ENCODE assay signal across 15 cellular contexts in genomic region chr13:48954086-48954485, GRCh38. TPM values are rescaled to one million over a fixed set of nuclear protein-coding genes. Genes with fewer than 3 reads are reported as not detected.
DNase-seq lines count a peak whose midpoint lies in the region; TF ChIP-seq lines count a peak whose summit lies in the region.
"Had no signal": no experiment of that assay in that cellular context is flagged by ENCODE, and none has a peak within 500 bp of the region (broad histone marks: within the 10 kb centered on the region; RNA-seq: fewer than 3 reads in every experiment).

No MANE protein-coding gene starts in this region.

- H3K36me3 Mint-ChIP-seq in neural progenitor cell = no peaks in the 10 kb centered on the region
- H3K36me3 Mint-ChIP-seq: naive B cell had no signal

- in situ Hi-C loops in GM23248 (cut with MboI) = no loop called here

- H3K27me3 ChIP-seq in GM23248 (replicated peaks; ENCODE audit: insufficient read depth) (no peaks in the 10 kb centered on the region), SJSA1 (replicated peaks) (no peaks in the 10 kb centered on the region), neural progenitor cell (no peaks in the 10 kb centered on the region)
- H3K27me3 ChIP-seq: dorsolateral prefrontal cortex had no signal

- H3K9ac ChIP-seq in GM23248 = no peak overlapping the region
- H3K9ac ChIP-seq in neural progenitor cell = no peak overlapping the region

- 50 to 52% methylated on average over 6 of the region's 6 CpGs for WGBS in GM23248 (ENCODE audit: low coverage in 1 of 2, low lambda C conversion rate in 2 of 2, missing lambda C conversion rate in 2 of 2), 2 experiments

- H3F3A ChIP-seq in GM23248 (ENCODE audit: insufficient read depth) (peaks cover 13% of the 10 kb centered on the region), neural progenitor cell (ENCODE audit: low read depth) (no peaks in the 10 kb centered on the region)

- H3K9me3 Mint-ChIP-seq in neural progenitor cell = no peaks in the 10 kb centered on the region
- H3K9me3 Mint-ChIP-seq: activated naive CD8-positive, alpha-beta T cell treated with anti-CD3 and anti-CD28 coated beads, Interleukin-2, amount 50 U/mL, for 24 hours; GM23338; naive B cell; stimulated activated naive CD8-positive, alpha-beta T cell treated with anti-CD3 and anti-CD28 coated beads, Interleukin-15, amount 100 ng/mL, for 72 hours had no signal

- H3K4me1 ChIP-seq in GM23248 (ENCODE audit: insufficient read depth) (peaks cover 18% of the 10 kb centered on the region; the same call in 1 of the 2 replicates), SJSA1 (replicated peaks) (peaks cover 8% of the 10 kb centered on the region), neural progenitor cell (no peaks in the 10 kb centered on the region)

- H3K9me3 ChIP-seq in GM23248 (ENCODE audit: low read depth) (no peaks in the 10 kb centered on the region), SJSA1 (replicated peaks) (no peaks in the 10 kb centered on the region), neural progenitor cell (ENCODE audit: low read depth) (no peaks in the 10 kb centered on the region)

- no peak overlapping the region for H3K4me2 ChIP-seq in GM23248 (ENCODE audit: unreplicated experiment)
- H3K4me2 ChIP-seq in neural progenitor cell = no peak overlapping the region
- H3K4me2 ChIP-seq: GM23338 had no signal

- TF ChIP-seq CTCF in epithelial cell of esophagus (IDR thresholded peaks at IDR 0.05; ENCODE audit: insufficient read depth, low read depth, low read length, missing control alignments) = no peak
- no peak for TF ChIP-seq CTCF in neural progenitor cell (IDR thresholded peaks at IDR 0.05)

- no peaks in the 10 kb centered on the region for H4K20me1 ChIP-seq in GM23248 (ENCODE audit: insufficient read depth)
- H4K20me1 ChIP-seq in neural progenitor cell (ENCODE audit: low read depth) = no peaks in the 10 kb centered on the region

- peak overlapping the region; percentile 18 for H2AFZ ChIP-seq in GM23248
- H2AFZ ChIP-seq in neural progenitor cell (replicated peaks) = peak overlapping the region; percentile 46
- H2AFZ ChIP-seq: GM23338 had no signal

- H3K4me3 ChIP-seq in GM23248 (no peak overlapping the region), SJSA1 (no peak overlapping the region), epithelial cell of esophagus (ENCODE audit: low read length) (no peak overlapping the region), neural progenitor cell (no peak overlapping the region)
- H3K4me3 ChIP-seq: dorsolateral prefrontal cortex, GM23338 had no signal

- H3K79me2 ChIP-seq in GM23248 (ENCODE audit: insufficient read depth) = no peaks in the 10 kb centered on the region
- H3K79me2 ChIP-seq in neural progenitor cell (ENCODE audit: low read depth) = no peaks in the 10 kb centered on the region

- H3K27ac Mint-ChIP-seq in neural progenitor cell = peak overlapping the region; percentile 10
- H3K27ac Mint-ChIP-seq: activated naive CD8-positive, alpha-beta T cell treated with anti-CD3 and anti-CD28 coated beads, Interleukin-2, amount 50 U/mL, for 24 hours; GM23338; stimulated activated naive CD8-positive, alpha-beta T cell treated with anti-CD3 and anti-CD28 coated beads, Interleukin-15, amount 100 ng/mL, for 72 hours had no signal

- no peaks in the 10 kb centered on the region for H3K36me3 ChIP-seq in GM23248 (ENCODE audit: low read depth)
- no peaks in the 10 kb centered on the region for H3K36me3 ChIP-seq in SJSA1
- H3K36me3 ChIP-seq in neural progenitor cell = no peaks in the 10 kb centered on the region

- DNase-seq in GM23248 (peak; percentile 37), SJSA1 (ENCODE audit: low read depth in 1 of 2, low spot score in 2 of 2) (peak; percentile 37 to 56), epithelial cell of esophagus (ENCODE audit: low read depth) (peak; percentile 44), neural progenitor cell (ENCODE audit: low spot score) (no peak), SKM-1 treated with dmso at 0.1 percent for 144 hours (lab: John Stamatoyannopoulos, UW; ENCODE audit: unreplicated experiment) (no peak), medulla oblongata (ENCODE audit: extremely low spot score) (no peak), NCI-H2029 (lab: John Stamatoyannopoulos, UW) (no peak)
- DNase-seq in activated naive CD4-positive, alpha-beta T cell treated with Interleukin-2 at 50 U/mL for 16 hours = no peak
- DNase-seq: activated naive CD8-positive, alpha-beta T cell treated with anti-CD3 and anti-CD28 coated beads, Interleukin-2, amount 50 U/mL, for 24 hours; DMS79 treated with DMSO at 0.1 percent for 48 hours; dorsolateral prefrontal cortex; naive B cell; stimulated activated naive CD8-positive, alpha-beta T cell treated with anti-CD3 and anti-CD28 coated beads, Interleukin-15, amount 100 ng/mL, for 72 hours; T-helper 2 cell had no signal

- peaks cover 11% of the 10 kb centered on the region for H3K4me1 Mint-ChIP-seq in neural progenitor cell
- H3K4me1 Mint-ChIP-seq: activated naive CD8-positive, alpha-beta T cell treated with anti-CD3 and anti-CD28 coated beads, Interleukin-2, amount 50 U/mL, for 24 hours; naive B cell; stimulated activated naive CD8-positive, alpha-beta T cell treated with anti-CD3 and anti-CD28 coated beads, Interleukin-15, amount 100 ng/mL, for 72 hours had no signal

- H3K27me3 Mint-ChIP-seq in neural progenitor cell (ENCODE audit: insufficient read depth, low read depth) = no peaks in the 10 kb centered on the region
- H3K27me3 Mint-ChIP-seq: naive B cell had no signal

- H3K9me2 ChIP-seq in GM23248 (ENCODE audit: insufficient read depth) = no peaks in the 10 kb centered on the region

- peak overlapping the region; percentile 9; the same call in 1 of the 2 replicates for H3K27ac ChIP-seq in GM23248
- 0 out of 2 replicates have a peak overlapping the region, but pooled peaks have one; percentile 7 for H3K27ac ChIP-seq in SJSA1
- H3K27ac ChIP-seq in neural progenitor cell = no peak overlapping the region
- H3K27ac ChIP-seq: dorsolateral prefrontal cortex had no signal

- no peak overlapping the region for H3K4me3 Mint-ChIP-seq in neural progenitor cell
- H3K4me3 Mint-ChIP-seq: activated naive CD8-positive, alpha-beta T cell treated with anti-CD3 and anti-CD28 coated beads, Interleukin-2, amount 50 U/mL, for 24 hours; GM23338; naive B cell; stimulated activated naive CD8-positive, alpha-beta T cell treated with anti-CD3 and anti-CD28 coated beads, Interleukin-15, amount 100 ng/mL, for 72 hours had no signal

RNA-seq across cellular contexts. Expression of gene FNDC3A, which starts 21.6 kb away (rescaled TPM):
- 41.4 and 50.4 TPM in 2 replicates for total RNA-seq in GM23248 (2014; rRNA removed; shearing (Covaris generic))
- polyA plus RNA-seq in GM23248 (2016; fragmentation: Nextera tagmentation; extraction: Ambion mirVana) = 19.5 and 20.0 TPM in 2 replicates
- 24.3 and 51.3 TPM in 2 replicates for total RNA-seq in SJSA1 (2014; rRNA removed; shearing (Covaris generic))
- total RNA-seq in neural progenitor cell (ENCODE audit: low replicate concordance) = 53.2 and 69.3 TPM in 2 replicates

Comparison
In these comparisons a context has a peak if more than half of its experiments do, and no peak if none do; other contexts are left out.
1. DNase-seq: peak in GM23248 (single experiment), SJSA1 (2 of 2) and epithelial cell of esophagus (single experiment); none in neural progenitor cell (single experiment), activated naive CD4-positive, alpha-beta T cell treated with Interleukin-2 at 50 U/mL for 16 hours (single experiment), SKM-1 treated with dmso at 0.1 percent for 144 hours (single experiment), medulla oblongata (single experiment) and NCI-H2029 (single experiment).